In the genomic region with DNA sequence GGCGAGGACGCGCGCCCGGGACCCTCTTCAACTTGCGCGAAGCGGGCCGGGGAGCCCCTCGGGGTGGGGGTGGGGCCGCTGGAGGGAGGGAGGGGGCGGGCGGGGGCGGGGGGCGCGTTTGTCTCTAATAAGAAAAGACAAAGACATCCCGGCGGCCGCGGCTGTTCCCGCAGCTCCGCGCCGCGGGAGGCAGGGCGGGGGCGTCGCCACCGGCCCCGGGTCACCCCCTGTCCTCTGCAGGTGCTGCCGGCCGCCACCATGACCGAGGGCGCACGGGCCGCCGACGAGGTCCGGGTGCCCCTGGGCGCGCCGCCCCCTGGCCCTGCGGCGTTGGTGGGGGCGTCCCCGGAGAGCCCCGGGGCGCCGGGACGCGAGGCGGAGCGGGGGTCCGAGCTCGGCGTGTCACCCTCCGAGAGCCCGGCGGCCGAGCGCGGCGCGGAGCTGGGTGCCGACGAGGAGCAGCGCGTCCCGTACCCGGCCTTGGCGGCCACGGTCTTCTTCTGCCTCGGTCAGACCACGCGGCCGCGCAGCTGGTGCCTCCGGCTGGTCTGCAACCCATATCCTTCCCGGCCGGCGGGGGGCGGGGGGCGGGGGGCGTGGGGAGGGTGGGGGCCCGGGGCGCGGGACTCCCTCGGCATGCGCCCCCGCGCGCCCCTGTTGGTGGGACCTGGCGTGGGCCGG, we compare ENCODE assay signal across 14 cellular contexts. TPM values are rescaled to one million over a fixed set of nuclear protein-coding genes. Genes with fewer than 3 reads are reported as not detected.
DNase-seq lines count a peak whose midpoint lies in the region; ATAC-seq and TF ChIP-seq lines count a peak whose summit lies in the region.
"Had no signal": no experiment of that assay in that cellular context is flagged by ENCODE, and none has a peak within 500 bp of the region (broad histone marks: within the 10 kb centered on the region; RNA-seq: fewer than 3 reads in every experiment).

No MANE protein-coding gene starts in this region.

- no peak for ATAC-seq in Right ventricle myocardium inferior

- intact Hi-C loops in left ventricle myocardium inferior (cut with micrococcal nuclease) (no loop called here), Right ventricle myocardium inferior (cut with DNase I) (no loop called here), colonic mucosa (cut with DNase I) (no loop called here), uterus (cut with DNase I; ENCODE audit: low total_unique reads) (no loop called here)

- H3K27ac ChIP-seq in left ventricle myocardium inferior (replicated peaks) (peak overlapping the region; percentile 56), colonic mucosa (peak overlapping the region; percentile 67), mesodermal cell (ENCODE audit: low read depth, low read length, severe bottlenecking) (no peak overlapping the region), uterus (peak overlapping the region; percentile 70 to 81)
- H3K27ac ChIP-seq: C4-2B had no signal

- H3K4me1 ChIP-seq in left ventricle myocardium inferior (peaks cover 30% of the 10 kb centered on the region), colonic mucosa (no peaks in the 10 kb centered on the region), mesodermal cell (ENCODE audit: control insufficient read depth, insufficient read depth, low read length, poor library complexity, severe bottlenecking) (peaks cover 11% of the 10 kb centered on the region), uterus (peaks cover 0 to 6% of the 10 kb centered on the region in 2 donors)
- H3K4me1 ChIP-seq: HAP-1 had no signal

- peaks cover 10% of the 10 kb centered on the region for H3K4me1 Mint-ChIP-seq in glutamatergic neuron (ENCODE audit: low read depth, unreplicated experiment)
- H3K4me1 Mint-ChIP-seq: memory B cell had no signal

- H3K4me3 ChIP-seq in left ventricle myocardium inferior: peak overlapping the region; percentile 60
- peak overlapping the region; percentile 19 for H3K4me3 ChIP-seq in colonic mucosa
- peak overlapping the region; percentile 28 for H3K4me3 ChIP-seq in mesodermal cell (ENCODE audit: extremely low read depth, insufficient read depth, low read length, poor library complexity, severe bottlenecking)
- H3K4me3 ChIP-seq in uterus: peak overlapping the region; percentile 28 to 50
- H3K4me3 ChIP-seq: HAP-1 had no signal

- H3K27ac Mint-ChIP-seq in glutamatergic neuron (ENCODE audit: unreplicated experiment): no peak overlapping the region
- H3K27ac Mint-ChIP-seq: memory B cell had no signal

- H3K9me3 Mint-ChIP-seq in glutamatergic neuron (ENCODE audit: unreplicated experiment): peaks cover 12% of the 10 kb centered on the region
- H3K9me3 Mint-ChIP-seq: memory B cell had no signal

- WGBS in mesodermal cell (ENCODE audit: insufficient coverage in 2 of 2), 2 experiments: 1% methylated on average over 47 to 55 of the region's 94 CpGs

- H3K36me3 ChIP-seq in left ventricle myocardium inferior (no peaks in the 10 kb centered on the region), colonic mucosa (no peaks in the 10 kb centered on the region), mesodermal cell (ENCODE audit: control insufficient read depth, insufficient read depth, low read length) (no peaks in the 10 kb centered on the region), uterus (no peaks in the 10 kb centered on the region)
- H3K36me3 ChIP-seq: HAP-1 had no signal

- TF ChIP-seq CTCF in left ventricle myocardium inferior (IDR thresholded peaks at IDR 0.05; ENCODE audit: borderline replicate concordance) (no peak), colonic mucosa (IDR thresholded peaks at IDR 0.05) (no peak), uterus (IDR thresholded peaks at IDR 0.05) (no peak), glutamatergic neuron (IDR thresholded peaks at IDR 0.05; ENCODE audit: partially characterized antibody, unreplicated experiment) (no peak)

- no peaks in the 10 kb centered on the region for H3K36me3 Mint-ChIP-seq in glutamatergic neuron (ENCODE audit: unreplicated experiment)
- H3K36me3 Mint-ChIP-seq: memory B cell had no signal

- no peak for DNase-seq in left ventricle myocardium inferior
- no peak for DNase-seq in Right ventricle myocardium inferior (ENCODE audit: missing footprints)
- no peak for DNase-seq in colonic mucosa
- DNase-seq in uterus: no peak
- DNase-seq in islet precursor cell: no peak
- DNase-seq in glutamatergic neuron: no peak
- DNase-seq in NCI-H82 treated with DMSO at 0.1 percent for 48 hours (lab: John Stamatoyannopoulos, UW; ENCODE audit: unreplicated experiment): no peak
- DNase-seq: Kasumi-1, NCI-H2171 treated with DMSO at 0.1 percent for 48 hours, SHP77 treated with DMSO at 0.1 percent for 48 hours had no signal

- TF ChIP-seq POLR2A in uterus (IDR thresholded peaks at IDR 0.05): no peak

- peaks cover 11% of the 10 kb centered on the region for H3K27me3 Mint-ChIP-seq in glutamatergic neuron (ENCODE audit: unreplicated experiment)

- H3K27me3 ChIP-seq in left ventricle myocardium inferior (ENCODE audit: low read depth): peaks cover 94% of the 10 kb centered on the region
- H3K27me3 ChIP-seq in colonic mucosa: peaks cover 42% of the 10 kb centered on the region
- H3K27me3 ChIP-seq in uterus: no peaks in the 10 kb centered on the region

- H3K4me3 Mint-ChIP-seq in glutamatergic neuron (ENCODE audit: unreplicated experiment): no peak overlapping the region
- H3K4me3 Mint-ChIP-seq: memory B cell had no signal

- H3K9me3 ChIP-seq in left ventricle myocardium inferior (replicated peaks) (no peaks in the 10 kb centered on the region), colonic mucosa (no peaks in the 10 kb centered on the region), mesodermal cell (ENCODE audit: control insufficient read depth, low read length) (no peaks in the 10 kb centered on the region), uterus (no peaks in the 10 kb centered on the region)
- H3K9me3 ChIP-seq: HAP-1 had no signal

- peak overlapping the region in 1 of 2 donors; percentile 24 for H3K9ac ChIP-seq in colonic mucosa (ENCODE audit: low read depth in 2 of 2, low read length in 2 of 2)

RNA-seq across cellular contexts. Expression of gene CACNA1H, which starts 0.7 kb away (rescaled TPM):
- total RNA-seq in left ventricle myocardium inferior: 2.5 TPM
- total RNA-seq in Right ventricle myocardium inferior: 6.0 TPM
- 10 to 100 TPM in 1 of 2 donors, 1 to 10 TPM in 1; 2.1 to 14.6 TPM for total RNA-seq in colonic mucosa
- polyA plus RNA-seq in mesodermal cell (2013, experiment 1 of 2): 16.4 TPM
- polyA plus RNA-seq in mesodermal cell (2013, experiment 2 of 2): 11.9 TPM
- 10 to 100 TPM in 3 of 4 donors, 1 to 10 TPM in 1; 6.8 to 94.5 (median 27.6) TPM for total RNA-seq in uterus
- 161 TPM for total RNA-seq in glutamatergic neuron (ENCODE audit: unreplicated experiment)

RNA-seq across cellular contexts. Expression of gene C1QTNF8, which starts 57.6 kb away (rescaled TPM):
- total RNA-seq in left ventricle myocardium inferior (not detected), Right ventricle myocardium inferior (0.19 TPM), colonic mucosa (not detected), uterus (not detected), glutamatergic neuron (ENCODE audit: unreplicated experiment) (not detected)
- polyA plus RNA-seq in mesodermal cell (2013, experiment 1 of 2): not detected
- polyA plus RNA-seq in mesodermal cell (2013, experiment 2 of 2): not detected
